Comparison of ENCODE assay signal across 8 cellular contexts in the genomic region with DNA sequence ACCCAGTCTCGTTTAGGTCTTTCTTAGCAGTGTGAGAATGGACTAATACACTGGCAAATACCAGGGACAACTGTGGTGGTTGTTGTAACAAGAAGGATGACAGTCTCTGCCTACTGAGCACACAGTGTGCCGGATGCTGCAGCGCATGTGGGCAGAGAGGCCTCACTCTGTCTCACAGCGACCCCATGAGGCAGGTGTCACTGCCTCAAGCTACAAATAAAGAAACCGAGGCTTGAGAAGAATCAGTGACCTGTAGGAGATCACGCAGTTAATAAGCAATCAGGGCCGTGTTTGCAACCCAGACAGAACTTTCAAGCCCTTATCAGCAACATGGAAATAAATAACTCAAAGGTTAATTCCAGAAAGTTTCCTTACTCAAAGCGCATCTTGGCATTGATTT. TPM values are rescaled to one million over a fixed set of nuclear protein-coding genes. Genes with fewer than 3 reads are reported as not detected.
DNase-seq lines count a peak whose midpoint lies in the region; TF ChIP-seq lines count a peak whose summit lies in the region.

No MANE protein-coding gene starts in this region.

- H3K4me1 Mint-ChIP-seq in activated T-cell treated with anti-CD3 and anti-CD28 coated beads, Interleukin-2, amount 50 U/mL, for 24 hours (ENCODE audit: low read depth) = peaks cover 15% of the 10 kb centered on the region
- H3K4me1 Mint-ChIP-seq in activated T-helper 1 cell treated with anti-CD3 and anti-CD28 coated beads, Interleukin-12 subunit alpha, Interleukin-12 subunit beta, Interleukin-2, Interleukin-4 antibody, amounts not matched to agents 30 ng/mL and 10 ng/mL and 1 ng/mL, durations not matched to agents 14 hours and 24 hours and 36 hours (ENCODE audit: low read depth) = no peaks in the 10 kb centered on the region

- no peak overlapping the region for H3K27ac Mint-ChIP-seq in activated T-cell treated with anti-CD3 and anti-CD28 coated beads, Interleukin-2, amount 50 U/mL, for 24 hours
- H3K27ac Mint-ChIP-seq in activated T-helper 1 cell treated with anti-CD3 and anti-CD28 coated beads, Interleukin-12 subunit alpha, Interleukin-12 subunit beta, Interleukin-2, Interleukin-4 antibody, amounts not matched to agents 30 ng/mL and 10 ng/mL and 1 ng/mL, durations not matched to agents 14 hours and 24 hours and 36 hours = no peak overlapping the region

- H2AFZ ChIP-seq in SU-DHL-6 (ENCODE audit: low read depth, low read length, severe bottlenecking) = no peak overlapping the region
- H2AFZ ChIP-seq in fibroblast of lung (ENCODE audit: low read length) = no peak overlapping the region
- H2AFZ ChIP-seq in parathyroid adenoma = no peak overlapping the region

- intact Hi-C loops in activated T-helper 1 cell treated with anti-CD3 and anti-CD28 coated beads, Interleukin-12 subunit alpha, Interleukin-12 subunit beta, Interleukin-2, Interleukin-4 antibody, amounts not matched to agents 30 ng/mL and 10 ng/mL and 1 ng/mL, durations not matched to agents 14 hours and 24 hours and 36 hours (cut with micrococcal nuclease) = loop anchor here (1.0 kb wide), 1 partner anchor 87 kb away; no protein-coding TSS in a partner anchor

- H3K9me2 ChIP-seq in SU-DHL-6 (replicated peaks; ENCODE audit: insufficient read depth, low read length) = no peaks in the 10 kb centered on the region

- H3K4me3 Mint-ChIP-seq in activated T-cell treated with anti-CD3 and anti-CD28 coated beads, Interleukin-2, amount 50 U/mL, for 24 hours = no peak overlapping the region
- no peak overlapping the region for H3K4me3 Mint-ChIP-seq in activated T-helper 1 cell treated with anti-CD3 and anti-CD28 coated beads, Interleukin-12 subunit alpha, Interleukin-12 subunit beta, Interleukin-2, Interleukin-4 antibody, amounts not matched to agents 30 ng/mL and 10 ng/mL and 1 ng/mL, durations not matched to agents 14 hours and 24 hours and 36 hours

- no peak overlapping the region for H3K4me3 ChIP-seq in SU-DHL-6 (ENCODE audit: insufficient read depth, low read length, poor library complexity, severe bottlenecking)
- no peak overlapping the region for H3K4me3 ChIP-seq in fibroblast of lung (replicated peaks in 1 of 4; ENCODE audit: control extremely low read depth in 1 of 4, insufficient read depth in 1 of 4, low read depth in 3 of 4, low read length in 4 of 4)
- H3K4me3 ChIP-seq in parathyroid adenoma (ENCODE audit: low read depth, low read length) = no peak overlapping the region

- H3K9ac ChIP-seq in SU-DHL-6 (ENCODE audit: low read length) (no peak overlapping the region), fibroblast of lung (ENCODE audit: insufficient read depth, low read length) (no peak overlapping the region), parathyroid adenoma (no peak overlapping the region)

- H3K4me2 ChIP-seq in SU-DHL-6 (ENCODE audit: low read depth, low read length, poor library complexity, severe bottlenecking) = no peak overlapping the region
- no peak overlapping the region for H3K4me2 ChIP-seq in fibroblast of lung (ENCODE audit: extremely low read depth, insufficient read depth, low read length)
- H3K4me2 ChIP-seq in parathyroid adenoma (ENCODE audit: low read length) = no peak overlapping the region

- no peaks in the 10 kb centered on the region for H3K9me3 Mint-ChIP-seq in activated T-cell treated with anti-CD3 and anti-CD28 coated beads, Interleukin-2, amount 50 U/mL, for 24 hours
- H3K9me3 Mint-ChIP-seq in activated T-helper 1 cell treated with anti-CD3 and anti-CD28 coated beads, Interleukin-12 subunit alpha, Interleukin-12 subunit beta, Interleukin-2, Interleukin-4 antibody, amounts not matched to agents 30 ng/mL and 10 ng/mL and 1 ng/mL, durations not matched to agents 14 hours and 24 hours and 36 hours = no peaks in the 10 kb centered on the region

- H3K4me1 ChIP-seq in fibroblast of lung (ENCODE audit: control insufficient read depth, extremely low read depth, insufficient read depth, low read length) (peaks cover 7% of the 10 kb centered on the region), parathyroid adenoma (no peaks in the 10 kb centered on the region)

- peaks cover 22% of the 10 kb centered on the region for H3K27me3 Mint-ChIP-seq in activated T-cell treated with anti-CD3 and anti-CD28 coated beads, Interleukin-2, amount 50 U/mL, for 24 hours
- peaks cover 27% of the 10 kb centered on the region for H3K27me3 Mint-ChIP-seq in activated T-helper 1 cell treated with anti-CD3 and anti-CD28 coated beads, Interleukin-12 subunit alpha, Interleukin-12 subunit beta, Interleukin-2, Interleukin-4 antibody, amounts not matched to agents 30 ng/mL and 10 ng/mL and 1 ng/mL, durations not matched to agents 14 hours and 24 hours and 36 hours (ENCODE audit: insufficient read depth)

- no peaks in the 10 kb centered on the region for H3K36me3 ChIP-seq in SU-DHL-6 (ENCODE audit: low read length)
- no peaks in the 10 kb centered on the region for H3K36me3 ChIP-seq in fibroblast of lung (ENCODE audit: control insufficient read depth, insufficient read depth, low read length)
- H3K36me3 ChIP-seq in parathyroid adenoma (ENCODE audit: control insufficient read depth, insufficient read depth, low read length) = no peaks in the 10 kb centered on the region

- H3K36me3 Mint-ChIP-seq in activated T-cell treated with anti-CD3 and anti-CD28 coated beads, Interleukin-2, amount 50 U/mL, for 24 hours (ENCODE audit: low read depth) = no peaks in the 10 kb centered on the region
- no peaks in the 10 kb centered on the region for H3K36me3 Mint-ChIP-seq in activated T-helper 1 cell treated with anti-CD3 and anti-CD28 coated beads, Interleukin-12 subunit alpha, Interleukin-12 subunit beta, Interleukin-2, Interleukin-4 antibody, amounts not matched to agents 30 ng/mL and 10 ng/mL and 1 ng/mL, durations not matched to agents 14 hours and 24 hours and 36 hours (ENCODE audit: low read depth)

- DNase-seq in activated T-cell treated with anti-CD3 and anti-CD28 coated beads, Interleukin-2, amount 50 U/mL, for 24 hours = peak; percentile 33
- DNase-seq in activated T-cell treated with anti-CD3 and anti-CD28 coated beads, Interleukin-2, amount 50 U/mL, for 1 hour = no peak
- DNase-seq in fibroblast of lung (ENCODE audit: low read depth in 2 of 2) (no peak), middle frontal gyrus (ENCODE audit: extremely low spot score, low spot score) (no peak), epidermal melanocyte (ENCODE audit: insufficient read length, low spot score) (no peak)
- DNase-seq in activated T-helper 1 cell treated with anti-CD3 and anti-CD28 coated beads, Interleukin-12 subunit alpha, Interleukin-12 subunit beta, Interleukin-2, Interleukin-4 antibody, amounts not matched to agents 30 ng/mL and 10 ng/mL and 1 ng/mL, durations not matched to agents 14 hours and 24 hours and 36 hours (ENCODE audit: low spot score) = no peak

- TF ChIP-seq CTCF in SU-DHL-6 (IDR thresholded peaks at IDR 0.05; ENCODE audit: insufficient read depth, low read length, poor library complexity, severe bottlenecking) = peak; percentile 41
- TF ChIP-seq CTCF in fibroblast of lung (conservative IDR thresholded peaks at IDR 0.05 in 1 of 2, IDR thresholded peaks at IDR 0.05 in 1 of 2; ENCODE audit: low read depth in 1 of 2, low read length in 2 of 2) = peak; percentile 47 to 50
- peak; percentile 16 for TF ChIP-seq CTCF in parathyroid adenoma (IDR thresholded peaks at IDR 0.05)

- H3K27ac ChIP-seq in SU-DHL-6 (ENCODE audit: low read depth, low read length) (no peak overlapping the region), fibroblast of lung (ENCODE audit: insufficient read depth, low read length) (no peak overlapping the region), parathyroid adenoma (no peak overlapping the region)

- H3K27me3 ChIP-seq in SU-DHL-6 (ENCODE audit: low read length) = no peaks in the 10 kb centered on the region
- no peaks in the 10 kb centered on the region for H3K27me3 ChIP-seq in fibroblast of lung (ENCODE audit: control insufficient read depth, insufficient read depth, low read length)
- no peaks in the 10 kb centered on the region for H3K27me3 ChIP-seq in parathyroid adenoma (ENCODE audit: control insufficient read depth, insufficient read depth, low read length)

- H4K20me1 ChIP-seq in SU-DHL-6 (ENCODE audit: low read depth, low read length) (no peaks in the 10 kb centered on the region), fibroblast of lung (ENCODE audit: control insufficient read depth, extremely low read depth, insufficient read depth, low read length) (no peaks in the 10 kb centered on the region)

- no peaks in the 10 kb centered on the region for H3K79me2 ChIP-seq in SU-DHL-6 (ENCODE audit: insufficient read depth, low read length)
- no peaks in the 10 kb centered on the region for H3K79me2 ChIP-seq in fibroblast of lung (ENCODE audit: control insufficient read depth, insufficient read depth, low read length)
- no peaks in the 10 kb centered on the region for H3K79me2 ChIP-seq in parathyroid adenoma

- H3K9me3 ChIP-seq in SU-DHL-6 (ENCODE audit: insufficient read depth, low read length) (no peaks in the 10 kb centered on the region), fibroblast of lung (ENCODE audit: control insufficient read depth, insufficient read depth, low read depth, low read length) (no peaks in the 10 kb centered on the region), parathyroid adenoma (ENCODE audit: control insufficient read depth, low read length) (no peaks in the 10 kb centered on the region)

- no peaks in the 10 kb centered on the region for H3F3A ChIP-seq in SU-DHL-6 (ENCODE audit: insufficient read depth)

RNA-seq across cellular contexts. Expression of a gene that starts 40.5 kb away (rescaled TPM):
- 77.3 and 227 TPM in 2 replicates for total RNA-seq in fibroblast of lung
- polyA plus RNA-seq in fibroblast of lung = 267 and 301 TPM in 2 replicates
- polyA plus RNA-seq in fibroblast of lung (2012) = 343 and 376 TPM in 2 replicates
- polyA minus RNA-seq in fibroblast of lung (ENCODE audit: low replicate concordance) = 158 and 174 TPM in 2 replicates
- 0.62 and 0.98 TPM in 2 replicates for total RNA-seq in activated T-helper 1 cell treated with anti-CD3 and anti-CD28 coated beads, Interleukin-12 subunit alpha, Interleukin-12 subunit beta, Interleukin-2, Interleukin-4 antibody, amounts not matched to agents 30 ng/mL and 10 ng/mL and 1 ng/mL, durations not matched to agents 14 hours and 24 hours and 36 hours

Comparison
In these comparisons a context has a peak if more than half of its experiments do, and no peak if none do; other contexts are left out.
1. RNA of a gene that starts 40.5 kb away (total RNA-seq): 77.3 to 227 TPM in fibroblast of lung; 0.62 to 0.98 TPM in activated T-helper 1 cell treated with anti-CD3 and anti-CD28 coated beads, Interleukin-12 subunit alpha, Interleukin-12 subunit beta, Interleukin-2, Interleukin-4 antibody, amounts not matched to agents 30 ng/mL and 10 ng/mL and 1 ng/mL, durations not matched to agents 14 hours and 24 hours and 36 hours; every median in the first group is over 10 times any median in the second.
2. Peak in every context shown above with its lines, with median percentiles within 50 percentile points of each other: CTCF ChIP-seq.